Comparison of ENCODE assay signal across 21 cellular contexts in the genomic region with DNA sequence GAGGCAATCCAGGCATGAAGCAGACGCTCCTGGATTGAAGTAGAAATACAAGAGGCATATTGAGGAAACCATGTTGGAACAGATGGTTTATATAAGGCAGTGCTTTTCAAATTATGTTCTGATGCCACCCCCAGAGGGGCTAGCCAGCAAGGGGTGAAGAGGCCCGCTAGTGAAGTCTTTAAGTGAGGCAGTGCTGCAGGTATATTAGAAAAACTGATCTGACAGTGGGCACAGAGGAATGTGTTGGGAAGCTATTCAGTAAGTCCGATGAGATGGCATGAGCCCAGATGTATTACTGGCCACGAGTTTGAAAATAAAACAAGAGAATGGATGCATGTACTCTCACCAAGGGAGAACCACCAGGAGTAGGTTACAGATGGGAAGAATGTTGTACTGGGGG. TPM values are rescaled to one million over a fixed set of nuclear protein-coding genes. Genes with fewer than 3 reads are reported as not detected.
A peak's percentile ranks its signal among the peaks of the same experiment; 100 is the strongest.
DNase-seq lines count a peak whose midpoint lies in the region; ATAC-seq, FAIRE-seq and TF ChIP-seq lines count a peak whose summit lies in the region.
"Had no signal": no experiment of that assay in that cellular context is flagged by ENCODE, and none has a peak within 500 bp of the region (broad histone marks: within the 10 kb centered on the region; RNA-seq: fewer than 3 reads in every experiment).

No MANE protein-coding gene starts in this region.

- no peak for ATAC-seq in HG03571 (IDR thresholded peaks at IDR 0.05; ENCODE audit: unreplicated experiment)
- ATAC-seq: GM23338 had no signal

- no peaks in the 10 kb centered on the region for H3K36me3 Mint-ChIP-seq in activated T-helper 1 cell treated with anti-CD3 and anti-CD28 coated beads, Interleukin-12 subunit alpha, Interleukin-12 subunit beta, Interleukin-2, Interleukin-4 antibody, amounts not matched to agents 30 ng/mL and 10 ng/mL and 1 ng/mL, durations not matched to agents 14 hours and 24 hours and 36 hours (ENCODE audit: low read depth)
- peaks cover 4% of the 10 kb centered on the region for H3K36me3 Mint-ChIP-seq in nephron progenitor cell (ENCODE audit: low read depth)

- H3K9me3 Mint-ChIP-seq in activated T-helper 1 cell treated with anti-CD3 and anti-CD28 coated beads, Interleukin-12 subunit alpha, Interleukin-12 subunit beta, Interleukin-2, Interleukin-4 antibody, amounts not matched to agents 30 ng/mL and 10 ng/mL and 1 ng/mL, durations not matched to agents 14 hours and 24 hours and 36 hours = no peaks in the 10 kb centered on the region
- peaks cover 4% of the 10 kb centered on the region for H3K9me3 Mint-ChIP-seq in nephron progenitor cell
- H3K9me3 Mint-ChIP-seq: CD8-positive, alpha-beta memory T cell; GM23338 had no signal

- DNase-seq in H54 (ENCODE audit: insufficient read length, low spot score) (no peak), NCI-H2171 treated with DMSO at 0.1 percent for 48 hours (lab: John Stamatoyannopoulos, UW) (peak; percentile 65), nephron progenitor cell (no peak), NCI-H510A treated with DMSO at 0.1 percent for 48 hours (lab: John Stamatoyannopoulos, UW) (no peak), NCI-H2107 treated with DMSO at 0.1 percent for 48 hours (lab: John Stamatoyannopoulos, UW; ENCODE audit: unreplicated experiment) (no peak)
- no peak for DNase-seq in activated T-helper 1 cell treated with anti-CD3 and anti-CD28 coated beads, Interleukin-12 subunit alpha, Interleukin-12 subunit beta, Interleukin-2, Interleukin-4 antibody, amounts not matched to agents 30 ng/mL and 10 ng/mL and 1 ng/mL, durations not matched to agents 14 hours and 24 hours and 36 hours (ENCODE audit: low spot score)
- DNase-seq: CD8-positive, alpha-beta memory T cell; DMS153; DND-41; HCEC 1CT; KBM-7; MG63; NCI-H1105 treated with DMSO at 0.1 percent for 48 hours; NCI-H146; NCI-H2081; NCI-H526 treated with DMSO at 0.1 percent for 48 hours; Peyer's patch; SHP77 treated with DMSO at 0.1 percent for 48 hours had no signal

- no peak for TF ChIP-seq POLR2A in H54 (IDR thresholded peaks at IDR 0.05; ENCODE audit: low read depth, low read length)

- H3K27me3 Mint-ChIP-seq in activated T-helper 1 cell treated with anti-CD3 and anti-CD28 coated beads, Interleukin-12 subunit alpha, Interleukin-12 subunit beta, Interleukin-2, Interleukin-4 antibody, amounts not matched to agents 30 ng/mL and 10 ng/mL and 1 ng/mL, durations not matched to agents 14 hours and 24 hours and 36 hours (ENCODE audit: insufficient read depth) = no peaks in the 10 kb centered on the region
- no peaks in the 10 kb centered on the region for H3K27me3 Mint-ChIP-seq in nephron progenitor cell (ENCODE audit: low read depth, poor library complexity)
- H3K27me3 Mint-ChIP-seq: CD8-positive, alpha-beta memory T cell had no signal

- peaks cover 6% of the 10 kb centered on the region for H3K4me1 Mint-ChIP-seq in activated T-helper 1 cell treated with anti-CD3 and anti-CD28 coated beads, Interleukin-12 subunit alpha, Interleukin-12 subunit beta, Interleukin-2, Interleukin-4 antibody, amounts not matched to agents 30 ng/mL and 10 ng/mL and 1 ng/mL, durations not matched to agents 14 hours and 24 hours and 36 hours (ENCODE audit: low read depth)
- peaks cover 12% of the 10 kb centered on the region for H3K4me1 Mint-ChIP-seq in nephron progenitor cell

- FAIRE-seq in H54 (lab: Jason Lieb, UNC) = peak; percentile 50
- FAIRE-seq: GM18507 had no signal

- no peak overlapping the region for H3K4me3 Mint-ChIP-seq in activated T-helper 1 cell treated with anti-CD3 and anti-CD28 coated beads, Interleukin-12 subunit alpha, Interleukin-12 subunit beta, Interleukin-2, Interleukin-4 antibody, amounts not matched to agents 30 ng/mL and 10 ng/mL and 1 ng/mL, durations not matched to agents 14 hours and 24 hours and 36 hours
- no peak overlapping the region for H3K4me3 Mint-ChIP-seq in nephron progenitor cell
- H3K4me3 Mint-ChIP-seq: CD8-positive, alpha-beta memory T cell; GM23338 had no signal

- intact Hi-C loops in activated T-helper 1 cell treated with anti-CD3 and anti-CD28 coated beads, Interleukin-12 subunit alpha, Interleukin-12 subunit beta, Interleukin-2, Interleukin-4 antibody, amounts not matched to agents 30 ng/mL and 10 ng/mL and 1 ng/mL, durations not matched to agents 14 hours and 24 hours and 36 hours (cut with micrococcal nuclease) = no loop called here

- H3K27ac Mint-ChIP-seq in activated T-helper 1 cell treated with anti-CD3 and anti-CD28 coated beads, Interleukin-12 subunit alpha, Interleukin-12 subunit beta, Interleukin-2, Interleukin-4 antibody, amounts not matched to agents 30 ng/mL and 10 ng/mL and 1 ng/mL, durations not matched to agents 14 hours and 24 hours and 36 hours = peak overlapping the region; percentile 28
- peak overlapping the region; percentile 16 for H3K27ac Mint-ChIP-seq in nephron progenitor cell
- H3K27ac Mint-ChIP-seq: GM23338 had no signal

- no peak for TF ChIP-seq CTCF in nephron progenitor cell (IDR thresholded peaks at IDR 0.05)

RNA-seq across cellular contexts. Expression of a gene that starts 40.2 kb away (rescaled TPM):
- total RNA-seq in activated T-helper 1 cell treated with anti-CD3 and anti-CD28 coated beads, Interleukin-12 subunit alpha, Interleukin-12 subunit beta, Interleukin-2, Interleukin-4 antibody, amounts not matched to agents 30 ng/mL and 10 ng/mL and 1 ng/mL, durations not matched to agents 14 hours and 24 hours and 36 hours = 28.2 and 30.0 TPM in 2 replicates
